ENCODE assay signal across 8 cellular contexts in the genomic region with DNA sequence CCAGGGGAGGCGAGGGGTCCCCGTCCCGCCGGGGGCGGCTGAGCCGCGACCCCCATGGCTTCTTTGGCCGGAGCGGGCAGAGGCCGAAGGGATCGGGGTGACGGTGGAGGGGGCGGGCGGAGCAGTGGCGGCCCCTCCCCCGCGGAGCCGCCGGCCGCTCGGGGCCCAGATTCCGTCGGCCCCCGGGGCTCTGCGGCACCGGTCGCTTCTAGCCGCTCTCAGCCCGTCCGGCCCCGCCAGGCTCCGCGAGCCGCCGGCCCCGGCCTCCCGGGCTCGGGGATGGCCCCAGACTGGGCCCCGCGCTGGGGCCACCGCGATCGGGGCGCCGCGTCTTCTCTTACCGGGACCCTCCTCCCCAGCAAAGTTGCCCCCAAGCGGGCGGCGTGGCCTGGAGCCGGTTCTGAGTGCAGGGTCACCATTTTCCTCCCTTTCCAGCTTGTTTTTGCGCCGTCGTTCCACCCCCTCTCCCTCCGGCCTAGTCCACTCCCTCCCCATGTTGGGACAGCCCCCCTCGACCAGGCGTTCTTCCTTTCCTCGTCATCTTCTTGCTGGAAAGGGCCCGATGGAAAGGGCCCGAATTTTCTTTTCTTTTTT. TPM values are rescaled to one million over a fixed set of nuclear protein-coding genes. Genes with fewer than 3 reads are reported as not detected.
A peak's percentile ranks its signal among the peaks of the same experiment; 100 is the strongest.
DNase-seq lines count a peak whose midpoint lies in the region; ATAC-seq and TF ChIP-seq lines count a peak whose summit lies in the region.

No MANE protein-coding gene starts in this region.

- no peaks in the 10 kb centered on the region for H3K4me1 Mint-ChIP-seq in MCF 10A (ENCODE audit: insufficient read depth, unreplicated experiment)

- POLR2A ChIA-PET in RWPE1 (lab: Yijun Ruan, JAX; ENCODE audit: low non-redundant PET), result interaction anchor here (1.4 kb wide), 1 partner anchor 37 kb away, joined by 7 read pairs; no protein-coding TSS in a partner anchor
- POLR2A ChIA-PET in MCF 10A (lab: Yijun Ruan, JAX), result interaction anchor here (0.6 to 4.6 kb wide), 27 partner anchors 11 to 188 kb away, joined by 3 to 25 read pairs (median 4); a partner anchor contains a TSS

- TF ChIP-seq CTCF in RWPE1 (conservative IDR thresholded peaks at IDR 0.05; ENCODE audit: low read depth) (no peak), MCF 10A (IDR thresholded peaks at IDR 0.05; ENCODE audit: unreplicated experiment) (no peak), gastrocnemius medialis (IDR thresholded peaks at IDR 0.05 in 4 of 5, conservative IDR thresholded peaks at IDR 0.05 in 1 of 5) (no peak)

- BruUV-seq in MCF 10A (replicated peaks; lab: Mats Ljungman, UMichigan), result no TSS peak

- no peaks in the 10 kb centered on the region for H3K27me3 ChIP-seq in gastrocnemius medialis

- CTCF ChIA-PET in RWPE1 (lab: Yijun Ruan, JAX), result interaction anchor here (0.7 to 1.5 kb wide), 2 partner anchors 86 to 170 kb away, joined by 5 to 8 read pairs; no protein-coding TSS in a partner anchor
- CTCF ChIA-PET in MCF 10A (lab: Yijun Ruan, JAX), result interaction anchor here (0.8 to 1.0 kb wide), 2 partner anchors 54 to 188 kb away, joined by 4 to 5 read pairs; a partner anchor contains a TSS

- H3K4me3 ChIP-seq in iPS-18c (ENCODE audit: insufficient read depth, low read depth, low read length) (peak overlapping the region; percentile 96), gastrocnemius medialis (peak overlapping the region; percentile 75 to 99 (median 94))

- no peaks in the 10 kb centered on the region for H3K27me3 Mint-ChIP-seq in MCF 10A (ENCODE audit: insufficient read depth, unreplicated experiment)

- in situ Hi-C loops in gastrocnemius medialis (cut with MboI; ENCODE audit: low sequenced_read_pairs in 4 of 4), result loop anchor here in 1 of 4 donors (10.0 kb wide), 1 partner anchor 172 kb away; no protein-coding TSS in a partner anchor

- peak; percentile 18 for ATAC-seq in HG02943 (IDR thresholded peaks at IDR 0.05; ENCODE audit: low read depth, unreplicated experiment)
- peak; percentile 48 to 53 for ATAC-seq in gastrocnemius medialis

- peaks cover 21% of the 10 kb centered on the region for H3K36me3 Mint-ChIP-seq in MCF 10A (ENCODE audit: insufficient read depth, unreplicated experiment)

- intact Hi-C loops in MCF 10A (cut with micrococcal nuclease) (loop anchor here (5.0 to 10.0 kb wide), 2 partner anchors 61 to 92 kb away; no protein-coding TSS in a partner anchor), gastrocnemius medialis (cut with DNase I; ENCODE audit: low total_unique reads) (loop anchor here (2.0 kb wide), 1 partner anchor 180 kb away; a partner anchor contains a TSS)

- no peaks in the 10 kb centered on the region for H3K36me3 ChIP-seq in gastrocnemius medialis

- peak in 1 of 2 donors; percentile 24 for TF ChIP-seq POLR2A in gastrocnemius medialis (IDR thresholded peaks at IDR 0.05)

- peaks cover 42 to 49% of the 10 kb centered on the region in 2 donors for H3K4me1 ChIP-seq in gastrocnemius medialis

- peak overlapping the region; percentile 98 for H3K27ac Mint-ChIP-seq in MCF 10A (ENCODE audit: low read depth, unreplicated experiment)

- H3K9me3 ChIP-seq in iPS-18c (ENCODE audit: control insufficient read depth, insufficient read depth, low read length) (no peaks in the 10 kb centered on the region), gastrocnemius medialis (no peaks in the 10 kb centered on the region)

- DNase-seq in activated CD4-positive, CD25-positive, alpha-beta regulatory T cell treated with anti-CD3 and anti-CD28 coated beads, Interleukin-2, amount 50 U/mL, for 16 hours (ENCODE audit: low read depth, low spot score), result peak; percentile 1
- DNase-seq in activated CD4-positive, CD25-positive, alpha-beta regulatory T cell treated with anti-CD3 and anti-CD28 coated beads, Interleukin-2, amount 50 U/mL, for 72 hours, result no peak
- DNase-seq in RWPE1 (ENCODE audit: low spot score) (peak; percentile 59), MCF 10A (ENCODE audit: unreplicated experiment) (no peak), gastrocnemius medialis (peak; percentile 22 to 44), NCI-H1048 (lab: John Stamatoyannopoulos, UW) (no peak)

- H3K4me3 Mint-ChIP-seq in MCF 10A (ENCODE audit: unreplicated experiment), result peak overlapping the region; percentile 99

- H3K9me3 Mint-ChIP-seq in MCF 10A (ENCODE audit: unreplicated experiment), result no peaks in the 10 kb centered on the region

- H3K27ac ChIP-seq in RWPE1, result peak overlapping the region; percentile 97
- peak overlapping the region; percentile 98 to 100 (median 100) for H3K27ac ChIP-seq in gastrocnemius medialis

RNA-seq across cellular contexts. Expression of a gene that starts 0.8 kb away (rescaled TPM):
- 35.8 and 46.4 TPM in 2 replicates for total RNA-seq in MCF 10A (2022)
- 10 to 100 TPM; 14.4 to 34.2 (median 18.4) TPM for total RNA-seq in gastrocnemius medialis

Comparison
In these comparisons a context has a peak if more than half of its experiments do, and no peak if none do; other contexts are left out.
1. DNase-seq: peak in activated CD4-positive, CD25-positive, alpha-beta regulatory T cell treated with anti-CD3 and anti-CD28 coated beads, Interleukin-2, amount 50 U/mL, for 16 hours (single experiment), RWPE1 (single experiment) and gastrocnemius medialis (2 of 2); none in activated CD4-positive, CD25-positive, alpha-beta regulatory T cell treated with anti-CD3 and anti-CD28 coated beads, Interleukin-2, amount 50 U/mL, for 72 hours (single experiment), MCF 10A (single experiment) and NCI-H1048 (single experiment).